ENCODE assay signal across 17 cellular contexts in the genomic region with DNA sequence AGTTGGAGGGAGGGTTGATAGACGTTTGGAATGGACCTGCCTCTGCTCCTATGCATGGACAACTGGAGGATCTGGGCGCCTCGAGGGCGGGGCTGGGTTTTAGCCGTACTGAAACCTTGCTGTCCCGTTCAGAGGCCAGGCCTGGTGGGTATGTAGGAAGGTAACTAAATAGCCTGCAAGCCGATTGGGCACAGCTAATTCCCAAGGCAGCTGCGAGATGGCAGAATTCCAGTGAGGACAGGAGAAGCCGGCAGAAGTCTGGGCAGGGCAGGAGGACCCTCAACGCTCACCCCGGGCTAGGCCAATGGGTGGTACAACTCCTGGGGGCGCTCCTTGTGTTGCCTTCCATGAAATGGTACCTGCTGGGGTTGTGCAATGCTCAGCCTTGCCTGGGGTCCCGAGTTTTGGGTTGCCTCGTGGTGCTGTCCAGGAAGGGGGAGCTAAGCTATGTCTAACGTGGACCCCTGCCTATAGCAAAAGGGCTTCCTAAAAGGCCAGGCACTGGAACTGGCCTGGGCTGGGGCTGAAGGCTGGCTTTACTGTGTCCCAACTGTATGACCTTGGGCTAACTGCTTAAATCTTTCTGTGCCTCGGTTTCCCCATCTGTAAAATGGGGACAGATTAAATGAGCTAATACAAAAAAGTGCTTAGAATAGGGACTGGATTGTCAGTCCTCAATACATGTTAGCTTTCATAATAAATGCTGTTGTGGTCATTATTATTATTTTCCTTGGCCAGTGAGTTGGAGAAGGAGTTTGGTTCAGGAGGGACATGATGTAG.
"Had no signal": no experiment of that assay in that cellular context is flagged by ENCODE, and none has a peak within 500 bp of the region (broad histone marks: within the 10 kb centered on the region; RNA-seq: fewer than 3 reads in every experiment).

No MANE protein-coding gene starts in this region.

- DNase-seq: erythroblast; foreskin keratinocyte; kidney; left cardiac atrium; left ventricle myocardium inferior; lower lobe of right lung; natural killer cell; right cardiac atrium; small intestine; stimulated activated CD4-positive, alpha-beta T cell treated with anti-CD3 and anti-CD28 coated beads, Interleukin-12 subunit alpha, Interleukin-12 subunit beta, amount 100 ng/mL, for 4 hours; stimulated activated naive CD4-positive, alpha-beta T cell; stomach; substantia nigra; transverse colon had no signal

- H3K4me1 ChIP-seq: foreskin keratinocyte, transverse colon had no signal

- H3K79me2 ChIP-seq: hepatocyte had no signal

- H3K4me3 ChIP-seq: hepatocyte, left ventricle myocardium inferior, lower lobe of right lung, stomach, thoracic aorta, transverse colon had no signal

- H3K36me3 ChIP-seq: left ventricle myocardium inferior, lower lobe of right lung, neutrophil, stomach, thoracic aorta, transverse colon had no signal

- H3K9me3 ChIP-seq: left ventricle myocardium inferior, lower lobe of right lung, neutrophil, stomach, thoracic aorta, transverse colon had no signal

- H2AFZ ChIP-seq: hepatocyte had no signal

- H3K4me2 ChIP-seq: hepatocyte had no signal

- H3K27ac ChIP-seq: foreskin keratinocyte, hepatocyte, left ventricle myocardium inferior, lower lobe of right lung, neutrophil, stomach, thoracic aorta, transverse colon had no signal

- H3K27me3 ChIP-seq: neutrophil had no signal
